In the genomic region with DNA sequence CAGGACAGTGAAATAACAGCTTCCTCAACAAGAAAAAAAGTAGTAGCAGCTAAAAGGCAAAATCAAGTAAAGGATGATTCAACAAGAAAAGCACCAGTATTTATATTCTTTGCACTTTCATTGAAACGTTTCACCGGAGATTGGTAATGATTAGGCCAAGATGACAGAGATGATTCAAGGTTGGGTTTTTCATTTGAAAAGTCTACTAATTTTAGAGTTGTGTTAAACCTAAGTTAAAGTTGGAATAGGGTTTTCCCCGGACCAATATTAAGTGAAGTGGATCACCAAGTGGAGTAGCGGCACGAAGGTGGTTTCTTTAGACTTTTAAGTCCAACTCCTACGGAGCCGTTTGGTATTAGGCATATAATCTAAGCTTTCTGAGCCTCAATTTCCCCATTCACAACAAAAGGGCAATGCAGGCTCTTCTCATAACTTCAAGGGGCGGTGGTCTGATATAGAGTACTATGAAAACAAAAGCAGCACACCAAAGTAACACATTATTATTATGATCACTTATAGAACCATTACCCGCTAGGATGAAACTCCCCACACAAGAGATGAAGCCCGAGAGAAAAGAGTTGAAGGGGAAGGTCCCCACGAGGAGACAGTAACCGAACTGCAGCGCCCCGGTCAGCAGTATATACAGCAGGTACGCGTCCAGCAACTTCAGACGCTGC, we compare ENCODE assay signal across 8 cellular contexts. TPM values are rescaled to one million over a fixed set of nuclear protein-coding genes. Genes with fewer than 3 reads are reported as not detected.
DNase-seq lines count a peak whose midpoint lies in the region; ATAC-seq and TF ChIP-seq lines count a peak whose summit lies in the region.

No MANE protein-coding gene starts in this region.

- no peaks in the 10 kb centered on the region for H3K36me3 ChIP-seq in Caco-2 (ENCODE audit: control insufficient read depth, insufficient read depth, low read length)
- H3K36me3 ChIP-seq in MM.1S (replicated peaks; ENCODE audit: insufficient read depth, low read length), result no peaks in the 10 kb centered on the region
- peaks cover 9% of the 10 kb centered on the region for H3K36me3 ChIP-seq in osteoblast (ENCODE audit: insufficient read depth, low read length)

- DNase-seq in Caco-2 (no peak), MM.1S (no peak), osteoblast (ENCODE audit: insufficient read length, low spot score, missing footprints) (no peak), medulla oblongata (ENCODE audit: extremely low spot score) (no peak), H4 (ENCODE audit: low spot score) (no peak)
- no peak for DNase-seq in effector memory CD8-positive, alpha-beta T cell
- no peak for DNase-seq in stimulated activated CD4-positive, alpha-beta T cell treated with anti-CD3 and anti-CD28 coated beads, Interleukin-4, amount 100 ng/mL, for 4 hours

- H3K27ac ChIP-seq in MM.1S (ENCODE audit: low read length) (peak overlapping the region; percentile 100), osteoblast (ENCODE audit: low read depth, low read length) (peak overlapping the region; percentile 99)

- H3K4me3 ChIP-seq in Caco-2 (ENCODE audit: low read depth, low read length) (peak overlapping the region; percentile 71), MM.1S (ENCODE audit: low read length) (peak overlapping the region; percentile 68), osteoblast (ENCODE audit: insufficient read depth, low read length) (peak overlapping the region; percentile 85)

- H3F3A ChIP-seq in MM.1S (ENCODE audit: insufficient read depth, low read length), result peaks cover 7% of the 10 kb centered on the region

- H2AFZ ChIP-seq in MM.1S (ENCODE audit: low read length) (no peak overlapping the region), osteoblast (ENCODE audit: low read length) (peak overlapping the region; percentile 84)

- no peaks in the 10 kb centered on the region for H3K9me3 Mint-ChIP-seq in Caco-2 (ENCODE audit: unreplicated experiment)
- no peaks in the 10 kb centered on the region for H3K9me3 Mint-ChIP-seq in effector memory CD8-positive, alpha-beta T cell

- TSS peak; percentile 75 for BruUV-seq in Caco-2 (replicated peaks; lab: Mats Ljungman, UMichigan)

- H3K4me1 ChIP-seq in Caco-2 (peaks cover 35% of the 10 kb centered on the region), MM.1S (ENCODE audit: low read length) (peaks cover 13% of the 10 kb centered on the region), osteoblast (ENCODE audit: insufficient read depth, low read length) (peaks cover 21% of the 10 kb centered on the region)

- POLR2A ChIA-PET in Caco-2 (lab: Charles Lee), result interaction anchor here (0.6 to 2.5 kb wide), 13 partner anchors 10 to 330 kb away, joined by 3 to 46 read pairs (median 6); partner anchors contain the start of genes ABHD4, LRP10, OXA1L and RBM23

- H3K9me3 ChIP-seq in Caco-2 (no peaks in the 10 kb centered on the region), MM.1S (replicated peaks; ENCODE audit: insufficient read depth, low read length) (no peaks in the 10 kb centered on the region), osteoblast (ENCODE audit: low read depth, low read length) (no peaks in the 10 kb centered on the region)

- H3K9me2 ChIP-seq in MM.1S (replicated peaks; ENCODE audit: insufficient read depth, low read length), result no peaks in the 10 kb centered on the region

- intact Hi-C loops in Caco-2 (cut with micrococcal nuclease; ENCODE audit: unreplicated experiment), result loop anchor here (1.0 kb wide), 2 partner anchors 10 to 26 kb away; partner anchors contain the start of gene ABHD4

- H3K9ac ChIP-seq in MM.1S (ENCODE audit: low read length), result peak overlapping the region; percentile 92

- H3K4me2 ChIP-seq in MM.1S (ENCODE audit: low read depth, low read length) (peak overlapping the region; percentile 71), osteoblast (ENCODE audit: insufficient read depth, low read length) (peak overlapping the region; percentile 92)

- H3K4me3 Mint-ChIP-seq in Caco-2 (ENCODE audit: unreplicated experiment), result peak overlapping the region; percentile 93
- peak overlapping the region; percentile 85 to 93 for H3K4me3 Mint-ChIP-seq in effector memory CD8-positive, alpha-beta T cell

- H3K27me3 ChIP-seq in Caco-2 (replicated peaks; ENCODE audit: control insufficient read depth, insufficient read depth, low read length), result no peaks in the 10 kb centered on the region
- H3K27me3 ChIP-seq in MM.1S (replicated peaks; ENCODE audit: insufficient read depth, low read length), result no peaks in the 10 kb centered on the region
- peaks cover 17% of the 10 kb centered on the region for H3K27me3 ChIP-seq in osteoblast (ENCODE audit: insufficient read depth, low read length)

- peaks cover 23% of the 10 kb centered on the region for H3K4me1 Mint-ChIP-seq in Caco-2 (ENCODE audit: low read depth, unreplicated experiment)
- H3K4me1 Mint-ChIP-seq in effector memory CD8-positive, alpha-beta T cell (ENCODE audit: low read depth in 2 of 2), result peaks cover 39 to 46% of the 10 kb centered on the region in 2 donors

- no peak for TF ChIP-seq CTCF in Caco-2 (IDR thresholded peaks at IDR 0.05; ENCODE audit: insufficient read depth in 1 of 2, low read depth in 1 of 2, low read length in 1 of 2, severe bottlenecking in 1 of 2, unreplicated experiment in 1 of 2)
- no peak for TF ChIP-seq CTCF in MM.1S (IDR thresholded peaks at IDR 0.05; ENCODE audit: low read length)
- TF ChIP-seq CTCF in osteoblast (IDR thresholded peaks at IDR 0.05; ENCODE audit: extremely low read depth, low read depth, low read length), result no peak

- CTCF ChIA-PET in Caco-2 (lab: Charles Lee), result interaction anchor here (0.8 to 2.5 kb wide), 9 partner anchors 10 to 271 kb away, joined by 3 to 44 read pairs (median 6); partner anchors contain the start of gene ABHD4

- H3K79me2 ChIP-seq in MM.1S (ENCODE audit: low read length) (peaks cover 52% of the 10 kb centered on the region), osteoblast (ENCODE audit: insufficient read depth, low read length) (peaks cover 55% of the 10 kb centered on the region)

- no peaks in the 10 kb centered on the region for H3K27me3 Mint-ChIP-seq in Caco-2 (ENCODE audit: insufficient read depth, unreplicated experiment)
- no peaks in the 10 kb centered on the region for H3K27me3 Mint-ChIP-seq in effector memory CD8-positive, alpha-beta T cell

- peaks cover 36% of the 10 kb centered on the region for H3K36me3 Mint-ChIP-seq in Caco-2 (ENCODE audit: insufficient read depth, unreplicated experiment)
- H3K36me3 Mint-ChIP-seq in effector memory CD8-positive, alpha-beta T cell (ENCODE audit: insufficient read depth), result peaks cover 23% of the 10 kb centered on the region

- ATAC-seq in effector memory CD8-positive, alpha-beta T cell (replicated peaks), result no peak
- ATAC-seq in HG02870 (IDR thresholded peaks at IDR 0.05; ENCODE audit: unreplicated experiment), result no peak

- peak overlapping the region; percentile 97 for H3K27ac Mint-ChIP-seq in Caco-2 (ENCODE audit: unreplicated experiment)
- H3K27ac Mint-ChIP-seq in effector memory CD8-positive, alpha-beta T cell, result peak overlapping the region; percentile 99 to 100

- H4K20me1 ChIP-seq in MM.1S (ENCODE audit: insufficient read depth, low read length) (no peaks in the 10 kb centered on the region), osteoblast (ENCODE audit: insufficient read depth, low read length) (peaks cover 13% of the 10 kb centered on the region)

RNA-seq across cellular contexts. Expression of gene DAD1, which starts 0.5 kb away (rescaled TPM):
- total RNA-seq in Caco-2 (2022) (151 and 160 TPM in 2 replicates), osteoblast (213 and 272 TPM in 2 replicates)
- 585 and 634 TPM in 2 replicates for total RNA-seq in H4 (2014; rRNA removed; shearing (Covaris generic))

RNA-seq across cellular contexts. Expression of gene ABHD4, which starts 9.5 kb away (rescaled TPM):
- total RNA-seq in Caco-2 (2022), result 64.5 and 73.5 TPM in 2 replicates
- total RNA-seq in osteoblast, result 52.1 and 54.2 TPM in 2 replicates
- 31.9 and 34.2 TPM in 2 replicates for total RNA-seq in H4 (2014; rRNA removed; shearing (Covaris generic))

RNA-seq across cellular contexts. Expression of gene OR6J1, which starts 55.6 kb away (rescaled TPM):
- total RNA-seq in Caco-2 (2022), result 0.16 and 0.18 TPM in 2 replicates
- total RNA-seq in osteoblast, result not detected in 2 replicates
- not detected in 2 replicates for total RNA-seq in H4 (2014; rRNA removed; shearing (Covaris generic))
